Comparison of ENCODE assay signal across 1 cellular context in genomic region chr2:24015562-24016375, GRCh38.
A peak's percentile ranks its signal among the peaks of the same experiment; 100 is the strongest.
TF ChIP-seq lines count a peak whose summit lies in the region.

No MANE protein-coding gene starts in this region.

TF ChIP-seq in HepG2, 621 proteins besides CTCF, POLR2A, EP300 and RAD21 (continued from another document and continues in another):
- TF ChIP-seq, protein P1, sequence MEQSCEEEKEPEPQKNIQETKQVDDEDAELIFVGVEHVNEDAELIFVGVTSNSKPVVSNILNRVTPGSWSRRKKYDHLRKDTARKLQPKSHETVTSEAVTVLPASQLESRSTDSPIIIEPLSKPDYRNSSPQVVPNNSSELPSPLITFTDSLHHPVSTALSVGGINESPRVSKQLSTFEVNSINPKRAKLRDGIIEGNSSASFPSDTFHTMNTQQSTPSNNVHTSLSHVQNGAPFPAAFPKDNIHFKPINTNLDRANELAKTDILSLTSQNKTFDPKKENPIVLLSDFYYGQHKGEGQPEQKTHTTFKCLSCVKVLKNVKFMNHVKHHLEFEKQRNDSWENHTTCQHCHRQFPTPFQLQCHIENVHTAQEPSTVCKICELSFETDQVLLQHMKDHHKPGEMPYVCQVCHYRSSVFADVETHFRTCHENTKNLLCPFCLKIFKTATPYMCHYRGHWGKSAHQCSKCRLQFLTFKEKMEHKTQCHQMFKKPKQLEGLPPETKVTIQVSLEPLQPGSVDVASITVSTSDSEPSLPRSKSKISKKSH (CRISPR knock-in tag; IDR thresholded peaks at IDR 0.05; ENCODE audit: borderline replicate concordance): peak; percentile 96
- TF ChIP-seq ZNF24 (IDR thresholded peaks at IDR 0.05) (no peak), ZNF337 (CRISPR knock-in tag; IDR thresholded peaks at IDR 0.05; ENCODE audit: borderline replicate concordance, low read depth) (no peak), TFDP1 (CRISPR knock-in tag; IDR thresholded peaks at IDR 0.05; ENCODE audit: borderline replicate concordance) (peak; percentile 25; the same call in 1 of the 2 replicates), ZNF678 (CRISPR knock-in tag; IDR thresholded peaks at IDR 0.05) (no peak), MAZ (IDR thresholded peaks at IDR 0.05; ENCODE audit: borderline replicate concordance, low read depth, low read length) (no peak), MAZ (CRISPR knock-in tag; IDR thresholded peaks at IDR 0.05; ENCODE audit: low read depth) (peak; percentile 74; the same call in 1 of the 2 replicates), ZFP36L1 (CRISPR knock-in tag; IDR thresholded peaks at IDR 0.05) (peak; percentile 92; the same call in 1 of the 2 replicates), ASH2L (IDR thresholded peaks at IDR 0.05; ENCODE audit: insufficient read length, low read depth, low read length) (peak; percentile 43), ZMYM4 (CRISPR knock-in tag; IDR thresholded peaks at IDR 0.05) (0 out of 2 replicates have a peak, but pooled peaks have one; percentile 42), KLF6 (CRISPR knock-in tag; IDR thresholded peaks at IDR 0.05) (peak; percentile 60; the same call in 1 of the 2 replicates), ZNF598 (CRISPR knock-in tag; IDR thresholded peaks at IDR 0.05; ENCODE audit: borderline replicate concordance) (peak; percentile 62; the same call in 1 of the 2 replicates), ZFYVE20 (CRISPR knock-in tag; IDR thresholded peaks at IDR 0.05; ENCODE audit: borderline replicate concordance, low read depth) (no peak), HMGA1 (CRISPR knock-in tag; conservative IDR thresholded peaks at IDR 0.05) (no peak), ZZZ3 (CRISPR knock-in tag; IDR thresholded peaks at IDR 0.05; ENCODE audit: borderline replicate concordance) (no peak; the same call in 1 of the 2 replicates), ZHX2 (IDR thresholded peaks at IDR 0.05; ENCODE audit: low read depth) (peak; percentile 60; the same call in 1 of the 2 replicates), ZHX2 (CRISPR knock-in tag; IDR thresholded peaks at IDR 0.05; ENCODE audit: borderline replicate concordance) (no peak), SMARCC2 (IDR thresholded peaks at IDR 0.05) (0 out of 2 replicates have a peak, but pooled peaks have one; percentile 10), ZNF441 (CRISPR knock-in tag; IDR thresholded peaks at IDR 0.05; ENCODE audit: borderline replicate concordance) (peak; percentile 68; the same call in 1 of the 2 replicates), NCOA2 (CRISPR knock-in tag; IDR thresholded peaks at IDR 0.05) (peak; percentile 81), FOXO1 (CRISPR knock-in tag; IDR thresholded peaks at IDR 0.05) (peak; percentile 23; the same call in 1 of the 2 replicates), ZNF724P (CRISPR knock-in tag; IDR thresholded peaks at IDR 0.05; ENCODE audit: borderline replicate concordance) (peak; percentile 78), JUNB (CRISPR knock-in tag; IDR thresholded peaks at IDR 0.05; ENCODE audit: borderline replicate concordance) (peak; percentile 91; the same call in 1 of the 2 replicates), ZNF605 (CRISPR knock-in tag; IDR thresholded peaks at IDR 0.05) (peak; percentile 96), SOX6 (IDR thresholded peaks at IDR 0.05) (0 out of 2 replicates have a peak, but pooled peaks have one; percentile 24), SOX6 (CRISPR knock-in tag; IDR thresholded peaks at IDR 0.05) (peak; percentile 100), HDAC2 (CRISPR knock-in tag; IDR thresholded peaks at IDR 0.05) (peak; percentile 89), IKZF1 (IDR thresholded peaks at IDR 0.05) (no peak), STAT5B (CRISPR knock-in tag; IDR thresholded peaks at IDR 0.05) (0 out of 2 replicates have a peak, but pooled peaks have one; percentile 14), PAWR (CRISPR knock-in tag; IDR thresholded peaks at IDR 0.05; ENCODE audit: borderline replicate concordance) (no peak), ZNF761 (CRISPR knock-in tag; conservative IDR thresholded peaks at IDR 0.05) (peak; percentile 44), NAIF1 (CRISPR knock-in tag; IDR thresholded peaks at IDR 0.05; ENCODE audit: borderline replicate concordance) (peak; percentile 81), RBM39 (IDR thresholded peaks at IDR 0.05; ENCODE audit: low read depth, low read length, poor library complexity, severe bottlenecking) (no peak)
- TF ChIP-seq, protein P2, sequence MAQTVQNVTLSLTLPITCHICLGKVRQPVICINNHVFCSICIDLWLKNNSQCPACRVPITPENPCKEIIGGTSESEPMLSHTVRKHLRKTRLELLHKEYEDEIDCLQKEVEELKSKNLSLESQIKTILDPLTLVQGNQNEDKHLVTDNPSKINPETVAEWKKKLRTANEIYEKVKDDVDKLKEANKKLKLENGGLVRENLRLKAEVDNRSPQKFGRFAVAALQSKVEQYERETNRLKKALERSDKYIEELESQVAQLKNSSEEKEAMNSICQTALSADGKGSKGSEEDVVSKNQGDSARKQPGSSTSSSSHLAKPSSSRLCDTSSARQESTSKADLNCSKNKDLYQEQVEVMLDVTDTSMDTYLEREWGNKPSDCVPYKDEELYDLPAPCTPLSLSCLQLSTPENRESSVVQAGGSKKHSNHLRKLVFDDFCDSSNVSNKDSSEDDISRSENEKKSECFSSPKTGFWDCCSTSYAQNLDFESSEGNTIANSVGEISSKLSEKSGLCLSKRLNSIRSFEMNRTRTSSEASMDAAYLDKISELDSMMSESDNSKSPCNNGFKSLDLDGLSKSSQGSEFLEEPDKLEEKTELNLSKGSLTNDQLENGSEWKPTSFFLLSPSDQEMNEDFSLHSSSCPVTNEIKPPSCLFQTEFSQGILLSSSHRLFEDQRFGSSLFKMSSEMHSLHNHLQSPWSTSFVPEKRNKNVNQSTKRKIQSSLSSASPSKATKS (CRISPR knock-in tag; IDR thresholded peaks at IDR 0.05): peak; percentile 89; the same call in 1 of the 2 replicates
- TF ChIP-seq, protein P3, sequence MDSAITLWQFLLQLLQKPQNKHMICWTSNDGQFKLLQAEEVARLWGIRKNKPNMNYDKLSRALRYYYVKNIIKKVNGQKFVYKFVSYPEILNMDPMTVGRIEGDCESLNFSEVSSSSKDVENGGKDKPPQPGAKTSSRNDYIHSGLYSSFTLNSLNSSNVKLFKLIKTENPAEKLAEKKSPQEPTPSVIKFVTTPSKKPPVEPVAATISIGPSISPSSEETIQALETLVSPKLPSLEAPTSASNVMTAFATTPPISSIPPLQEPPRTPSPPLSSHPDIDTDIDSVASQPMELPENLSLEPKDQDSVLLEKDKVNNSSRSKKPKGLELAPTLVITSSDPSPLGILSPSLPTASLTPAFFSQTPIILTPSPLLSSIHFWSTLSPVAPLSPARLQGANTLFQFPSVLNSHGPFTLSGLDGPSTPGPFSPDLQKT (CRISPR knock-in tag; IDR thresholded peaks at IDR 0.05; ENCODE audit: borderline replicate concordance): no peak
- TF ChIP-seq, protein P4, sequence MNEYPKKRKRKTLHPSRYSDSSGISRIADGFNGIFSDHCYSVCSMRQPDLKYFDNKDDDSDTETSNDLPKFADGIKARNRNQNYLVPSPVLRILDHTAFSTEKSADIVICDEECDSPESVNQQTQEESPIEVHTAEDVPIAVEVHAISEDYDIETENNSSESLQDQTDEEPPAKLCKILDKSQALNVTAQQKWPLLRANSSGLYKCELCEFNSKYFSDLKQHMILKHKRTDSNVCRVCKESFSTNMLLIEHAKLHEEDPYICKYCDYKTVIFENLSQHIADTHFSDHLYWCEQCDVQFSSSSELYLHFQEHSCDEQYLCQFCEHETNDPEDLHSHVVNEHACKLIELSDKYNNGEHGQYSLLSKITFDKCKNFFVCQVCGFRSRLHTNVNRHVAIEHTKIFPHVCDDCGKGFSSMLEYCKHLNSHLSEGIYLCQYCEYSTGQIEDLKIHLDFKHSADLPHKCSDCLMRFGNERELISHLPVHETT (CRISPR knock-in tag; conservative IDR thresholded peaks at IDR 0.05): peak; percentile 55; the same call in 1 of the 2 replicates
- TF ChIP-seq, protein P5, sequence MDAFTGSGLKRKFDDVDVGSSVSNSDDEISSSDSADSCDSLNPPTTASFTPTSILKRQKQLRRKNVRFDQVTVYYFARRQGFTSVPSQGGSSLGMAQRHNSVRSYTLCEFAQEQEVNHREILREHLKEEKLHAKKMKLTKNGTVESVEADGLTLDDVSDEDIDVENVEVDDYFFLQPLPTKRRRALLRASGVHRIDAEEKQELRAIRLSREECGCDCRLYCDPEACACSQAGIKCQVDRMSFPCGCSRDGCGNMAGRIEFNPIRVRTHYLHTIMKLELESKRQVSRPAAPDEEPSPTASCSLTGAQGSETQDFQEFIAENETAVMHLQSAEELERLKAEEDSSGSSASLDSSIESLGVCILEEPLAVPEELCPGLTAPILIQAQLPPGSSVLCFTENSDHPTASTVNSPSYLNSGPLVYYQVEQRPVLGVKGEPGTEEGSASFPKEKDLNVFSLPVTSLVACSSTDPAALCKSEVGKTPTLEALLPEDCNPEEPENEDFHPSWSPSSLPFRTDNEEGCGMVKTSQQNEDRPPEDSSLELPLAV (CRISPR knock-in tag; conservative IDR thresholded peaks at IDR 0.05; ENCODE audit: low read depth): no peak
- TF ChIP-seq, protein P6, sequence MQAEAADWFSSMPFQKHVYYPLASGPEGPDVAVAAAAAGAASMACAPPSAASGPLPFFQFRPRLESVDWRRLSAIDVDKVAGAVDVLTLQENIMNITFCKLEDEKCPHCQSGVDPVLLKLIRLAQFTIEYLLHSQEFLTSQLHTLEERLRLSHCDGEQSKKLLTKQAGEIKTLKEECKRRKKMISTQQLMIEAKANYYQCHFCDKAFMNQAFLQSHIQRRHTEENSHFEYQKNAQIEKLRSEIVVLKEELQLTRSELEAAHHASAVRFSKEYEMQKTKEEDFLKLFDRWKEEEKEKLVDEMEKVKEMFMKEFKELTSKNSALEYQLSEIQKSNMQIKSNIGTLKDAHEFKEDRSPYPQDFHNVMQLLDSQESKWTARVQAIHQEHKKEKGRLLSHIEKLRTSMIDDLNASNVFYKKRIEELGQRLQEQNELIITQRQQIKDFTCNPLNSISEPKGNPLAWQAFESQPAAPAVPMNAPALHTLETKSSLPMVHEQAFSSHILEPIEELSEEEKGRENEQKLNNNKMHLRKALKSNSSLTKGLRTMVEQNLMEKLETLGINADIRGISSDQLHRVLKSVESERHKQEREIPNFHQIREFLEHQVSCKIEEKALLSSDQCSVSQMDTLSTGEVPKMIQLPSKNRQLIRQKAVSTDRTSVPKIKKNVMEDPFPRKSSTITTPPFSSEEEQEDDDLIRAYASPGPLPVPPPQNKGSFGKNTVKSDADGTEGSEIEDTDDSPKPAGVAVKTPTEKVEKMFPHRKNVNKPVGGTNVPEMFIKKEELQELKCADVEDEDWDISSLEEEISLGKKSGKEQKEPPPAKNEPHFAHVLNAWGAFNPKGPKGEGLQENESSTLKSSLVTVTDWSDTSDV (CRISPR knock-in tag; IDR thresholded peaks at IDR 0.05): no peak
